Comparison of ENCODE assay signal across 11 cellular contexts in the genomic region with DNA sequence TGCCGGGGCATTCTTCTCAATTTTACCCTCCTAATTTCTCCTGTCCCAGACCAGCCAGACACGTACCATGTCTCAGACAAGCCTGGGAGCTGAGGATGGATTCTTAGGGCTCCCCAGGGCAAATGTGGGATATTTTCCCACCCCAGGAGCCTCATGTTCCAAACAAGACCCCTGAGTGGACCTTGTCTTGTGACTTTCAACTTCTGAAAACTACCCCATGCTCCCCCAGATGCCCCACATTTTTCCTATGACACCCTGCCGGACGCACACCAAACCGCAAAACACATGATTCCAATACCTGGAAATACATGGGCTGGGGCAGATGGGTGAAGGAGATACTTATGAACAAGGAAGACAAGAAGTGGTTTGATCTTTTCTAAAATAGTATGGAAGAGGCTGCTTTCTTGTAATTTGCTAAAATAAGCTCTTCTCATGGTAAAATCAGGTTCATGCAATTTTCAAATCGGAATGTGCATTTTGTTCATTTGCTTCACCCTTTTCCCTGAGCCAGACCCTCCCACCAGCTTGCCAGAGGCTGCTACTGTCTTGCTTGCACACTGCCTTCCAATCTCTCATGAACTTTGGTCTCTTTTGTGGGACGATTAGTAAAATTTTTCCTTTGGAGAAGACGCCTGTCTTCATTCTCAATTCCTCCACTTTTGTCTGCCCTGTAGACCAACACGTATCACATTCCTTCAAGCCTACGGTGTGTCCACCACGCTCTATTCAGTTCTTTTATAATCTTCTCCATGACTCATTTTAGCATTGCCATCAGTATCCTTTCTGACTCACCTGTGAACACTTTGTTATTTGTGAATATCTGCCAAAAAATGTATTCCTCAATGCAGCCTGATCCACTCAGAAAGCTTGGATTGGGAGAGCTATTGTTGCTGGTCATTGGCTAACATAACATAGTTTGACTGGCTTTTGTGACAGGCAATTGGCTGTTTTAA. TPM values are rescaled to one million over a fixed set of nuclear protein-coding genes. Genes with fewer than 3 reads are reported as not detected.
A peak's percentile ranks its signal among the peaks of the same experiment; 100 is the strongest.
DNase-seq lines count a peak whose midpoint lies in the region; ATAC-seq and TF ChIP-seq lines count a peak whose summit lies in the region.
"Had no signal": no experiment of that assay in that cellular context is flagged by ENCODE, and none has a peak within 500 bp of the region (broad histone marks: within the 10 kb centered on the region; RNA-seq: fewer than 3 reads in every experiment).

No MANE protein-coding gene starts in this region.

- peaks cover 64% of the 10 kb centered on the region for H3K4me1 Mint-ChIP-seq in T-helper 1 cell treated with Interleukin-12 subunit alpha and Interleukin-12 subunit beta and Interleukin-4 antibody, amounts not matched to agents 30 μg/mL and 1 μg/mL, for 36 hours (ENCODE audit: low read depth)
- H3K4me1 Mint-ChIP-seq in activated naive CD8-positive, alpha-beta T cell treated with anti-CD3 and anti-CD28 coated beads, Interleukin-2, amount 50 U/mL, for 24 hours, result peaks cover 83% of the 10 kb centered on the region
- no peaks in the 10 kb centered on the region for H3K4me1 Mint-ChIP-seq in osteocyte (ENCODE audit: unreplicated experiment)

- WGBS in thymus, result 51% methylated on average over 11 of the region's 11 CpGs

- intact Hi-C loops in left lung (cut with DNase I), result no loop called here

- no peak for ATAC-seq in activated naive CD8-positive, alpha-beta T cell treated with anti-CD3 and anti-CD28 coated beads, Interleukin-2, amount 50 U/mL, for 24 hours
- ATAC-seq in left lung, result peak; percentile 16

- no peaks in the 10 kb centered on the region for H3K9me3 ChIP-seq in left lung
- no peaks in the 10 kb centered on the region for H3K9me3 ChIP-seq in thymus (ENCODE audit: control insufficient read depth)

- H3K36me3 ChIP-seq in left lung (peaks cover 0 to 33% of the 10 kb centered on the region in 2 donors), thymus (ENCODE audit: control insufficient read depth, insufficient read depth) (no peaks in the 10 kb centered on the region)

- no peaks in the 10 kb centered on the region for H3K9me3 Mint-ChIP-seq in T-helper 1 cell treated with Interleukin-12 subunit alpha and Interleukin-12 subunit beta and Interleukin-4 antibody, amounts not matched to agents 30 μg/mL and 1 μg/mL, for 36 hours
- peaks cover 3% of the 10 kb centered on the region for H3K9me3 Mint-ChIP-seq in activated naive CD8-positive, alpha-beta T cell treated with anti-CD3 and anti-CD28 coated beads, Interleukin-2, amount 50 U/mL, for 24 hours
- no peaks in the 10 kb centered on the region for H3K9me3 Mint-ChIP-seq in osteocyte (ENCODE audit: unreplicated experiment)

- peaks cover 0 to 49% of the 10 kb centered on the region in 2 donors for H3K4me1 ChIP-seq in left lung
- peaks cover 13% of the 10 kb centered on the region for H3K4me1 ChIP-seq in thymus (ENCODE audit: control insufficient read depth, insufficient read depth, low read length)

- H3K4me3 Mint-ChIP-seq in T-helper 1 cell treated with Interleukin-12 subunit alpha and Interleukin-12 subunit beta and Interleukin-4 antibody, amounts not matched to agents 30 μg/mL and 1 μg/mL, for 36 hours, result peak overlapping the region; percentile 95
- H3K4me3 Mint-ChIP-seq in activated naive CD8-positive, alpha-beta T cell treated with anti-CD3 and anti-CD28 coated beads, Interleukin-2, amount 50 U/mL, for 24 hours, result peak overlapping the region; percentile 91
- no peak overlapping the region for H3K4me3 Mint-ChIP-seq in osteocyte (ENCODE audit: unreplicated experiment)

- peaks cover 58% of the 10 kb centered on the region for H3K36me3 Mint-ChIP-seq in T-helper 1 cell treated with Interleukin-12 subunit alpha and Interleukin-12 subunit beta and Interleukin-4 antibody, amounts not matched to agents 30 μg/mL and 1 μg/mL, for 36 hours (ENCODE audit: low read depth)
- H3K36me3 Mint-ChIP-seq in activated naive CD8-positive, alpha-beta T cell treated with anti-CD3 and anti-CD28 coated beads, Interleukin-2, amount 50 U/mL, for 24 hours (ENCODE audit: low read depth), result peaks cover 51% of the 10 kb centered on the region
- no peaks in the 10 kb centered on the region for H3K36me3 Mint-ChIP-seq in osteocyte (ENCODE audit: unreplicated experiment)

- DNase-seq in T-helper 1 cell (no peak), left lung (no peak), globus pallidus (ENCODE audit: low spot score) (no peak), osteocyte (ENCODE audit: extremely low spot score, unreplicated experiment) (no peak), HCEC 1CT (no peak)
- DNase-seq in activated naive CD8-positive, alpha-beta T cell treated with anti-CD3 and anti-CD28 coated beads, Interleukin-2, amount 50 U/mL, for 24 hours, result no peak
- DNase-seq: 8988T had no signal

- H3K27ac Mint-ChIP-seq in T-helper 1 cell treated with Interleukin-12 subunit alpha and Interleukin-12 subunit beta and Interleukin-4 antibody, amounts not matched to agents 30 μg/mL and 1 μg/mL, for 36 hours, result peak overlapping the region; percentile 94
- H3K27ac Mint-ChIP-seq in activated naive CD8-positive, alpha-beta T cell treated with anti-CD3 and anti-CD28 coated beads, Interleukin-2, amount 50 U/mL, for 24 hours, result peak overlapping the region; percentile 94
- H3K27ac Mint-ChIP-seq in osteocyte (ENCODE audit: unreplicated experiment), result no peak overlapping the region

- H3K27me3 Mint-ChIP-seq in T-helper 1 cell treated with Interleukin-12 subunit alpha and Interleukin-12 subunit beta and Interleukin-4 antibody, amounts not matched to agents 30 μg/mL and 1 μg/mL, for 36 hours (ENCODE audit: low read depth), result no peaks in the 10 kb centered on the region
- no peaks in the 10 kb centered on the region for H3K27me3 Mint-ChIP-seq in activated naive CD8-positive, alpha-beta T cell treated with anti-CD3 and anti-CD28 coated beads, Interleukin-2, amount 50 U/mL, for 24 hours
- no peaks in the 10 kb centered on the region for H3K27me3 Mint-ChIP-seq in osteocyte (ENCODE audit: unreplicated experiment)

- H3K4me3 ChIP-seq in left lung (peak overlapping the region; percentile 27 to 63), thymus (ENCODE audit: low read length) (peak overlapping the region; percentile 38)
- H3K4me3 ChIP-seq: smooth muscle cell had no signal

- H3K27me3 ChIP-seq in left lung (no peaks in the 10 kb centered on the region), thymus (ENCODE audit: control insufficient read depth, insufficient read depth) (no peaks in the 10 kb centered on the region)

- no peak for TF ChIP-seq CTCF in left lung (IDR thresholded peaks at IDR 0.05)
- TF ChIP-seq CTCF in osteocyte (IDR thresholded peaks at IDR 0.05), result no peak

- H3K27ac ChIP-seq in left lung (peak overlapping the region; percentile 70 to 75), thymus (ENCODE audit: low read depth) (no peak overlapping the region)

RNA-seq across cellular contexts. Expression of a gene that starts 1.1 kb away (rescaled TPM):
- total RNA-seq in left lung, result 10 to 100 TPM in 1 of 2 donors, 1 to 10 TPM in 1; 9.8 to 37.8 TPM
- polyA plus RNA-seq in thymus, result 39.8 TPM
- not detected in 2 replicates for total RNA-seq in osteocyte
- total RNA-seq: NCI-H460, smooth muscle cell had no signal
- polyA plus RNA-seq: smooth muscle cell had no signal

RNA-seq across cellular contexts. Expression of a gene that starts 22.0 kb away (rescaled TPM):
- 10 to 100 TPM in 1 of 2 donors, 1 to 10 TPM in 1; 5.0 to 11.3 TPM for total RNA-seq in left lung
- polyA plus RNA-seq in thymus, result 10.7 TPM
- total RNA-seq in osteocyte, result not detected in 2 replicates
- total RNA-seq: NCI-H460, smooth muscle cell had no signal
- polyA plus RNA-seq: smooth muscle cell had no signal

RNA-seq across cellular contexts. Expression of a gene that starts 52.9 kb away (rescaled TPM):
- total RNA-seq in left lung, result 10 to 100 TPM; 14.7 to 30.6 TPM
- polyA plus RNA-seq in thymus, result 32.5 TPM
- total RNA-seq in osteocyte, result not detected in 2 replicates
- total RNA-seq: smooth muscle cell had no signal

Comparison
In these comparisons a context has a peak if more than half of its experiments do, and no peak if none do; other contexts are left out.
1. RNA of a gene that starts 1.1 kb away (total RNA-seq): 9.8 to 37.8 TPM in left lung; not detected in osteocyte; every median in the first group is over 10 times any median in the second.
2. RNA of a gene that starts 52.9 kb away (total RNA-seq): 14.7 to 30.6 TPM in left lung; not detected in osteocyte; every median in the first group is over 10 times any median in the second.